In the genomic region with DNA sequence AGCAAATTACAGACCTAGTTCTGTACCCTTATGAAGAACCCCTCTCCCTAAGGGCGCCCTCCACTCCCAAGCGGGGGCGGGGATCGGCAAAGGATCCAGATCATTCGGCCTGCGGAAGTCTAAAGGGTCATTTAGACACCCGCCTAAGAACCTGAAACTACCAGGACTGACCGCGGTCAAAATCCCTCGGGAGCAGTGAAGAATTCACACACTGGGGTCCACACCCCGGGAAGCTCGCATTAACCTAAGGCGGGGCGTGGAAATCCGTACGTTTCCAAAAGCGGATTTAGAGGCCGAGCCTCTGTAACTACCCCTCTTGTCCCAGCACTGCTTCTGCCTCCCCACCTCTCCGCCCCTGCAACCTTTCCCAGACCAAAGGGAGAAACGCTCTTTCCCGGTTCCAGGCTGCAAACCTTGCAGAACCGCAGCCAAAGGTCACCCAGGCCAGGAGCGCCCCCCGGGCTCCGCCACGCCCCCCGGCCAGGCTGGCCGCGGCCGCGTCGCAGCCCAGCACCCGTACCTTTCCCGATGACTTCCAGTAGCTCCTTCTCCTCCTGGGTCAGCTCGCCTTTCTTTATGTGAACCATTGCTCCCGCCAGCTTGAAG, we compare ENCODE assay signal across 8 cellular contexts. TPM values are rescaled to one million over a fixed set of nuclear protein-coding genes. Genes with fewer than 3 reads are reported as not detected.
DNase-seq lines count a peak whose midpoint lies in the region; ATAC-seq and TF ChIP-seq lines count a peak whose summit lies in the region.

No MANE protein-coding gene starts in this region.

- H3K27me3 Mint-ChIP-seq in CD4-positive, CD25-positive, alpha-beta regulatory T cell: no peaks in the 10 kb centered on the region
- H3K27me3 Mint-ChIP-seq in GM23338 (ENCODE audit: insufficient read depth, low read depth, poor library complexity): peaks cover 12% of the 10 kb centered on the region

- peaks cover 30% of the 10 kb centered on the region for H4K20me1 ChIP-seq in GM23338 (replicated peaks; ENCODE audit: insufficient read depth)
- H4K20me1 ChIP-seq in PC-9 (ENCODE audit: insufficient read depth): peaks cover 15% of the 10 kb centered on the region

- H3K36me3 Mint-ChIP-seq in CD4-positive, CD25-positive, alpha-beta regulatory T cell: peaks cover 3% of the 10 kb centered on the region
- no peaks in the 10 kb centered on the region; the same call in 2 of the 3 replicates for H3K36me3 Mint-ChIP-seq in GM23338 (ENCODE audit: low read depth)

- no TSS peak for BruUV-seq in PC-9 (replicated peaks; lab: Mats Ljungman, UMichigan)

- no peaks in the 10 kb centered on the region for H3K9me3 Mint-ChIP-seq in CD4-positive, CD25-positive, alpha-beta regulatory T cell
- H3K9me3 Mint-ChIP-seq in GM23338: no peaks in the 10 kb centered on the region

- no peak for TF ChIP-seq POLR2A in testis (IDR thresholded peaks at IDR 0.05)

- DNase-seq in CD4-positive, CD25-positive, alpha-beta regulatory T cell: no peak
- peak; percentile 65 for DNase-seq in GM23338 (ENCODE audit: low spot score)
- DNase-seq in PC-9: no peak
- peak; percentile 73 for DNase-seq in colonic mucosa
- peak; percentile 48 for DNase-seq in lung (ENCODE audit: low spot score)
- DNase-seq in testis: peak; percentile 44
- DNase-seq in NCI-H446 (lab: John Stamatoyannopoulos, UW): no peak
- no peak for DNase-seq in T1000 (lab: John Stamatoyannopoulos, UW)

- H3K4me2 ChIP-seq in GM23338 (peak overlapping the region; percentile 90), PC-9 (peak overlapping the region; percentile 85)

- H3F3A ChIP-seq in GM23338 (replicated peaks; ENCODE audit: low read depth) (no peaks in the 10 kb centered on the region), PC-9 (ENCODE audit: insufficient read depth, low read depth) (peaks cover 14% of the 10 kb centered on the region; the same call in 1 of the 2 replicates)

- H3K9me2 ChIP-seq in GM23338 (ENCODE audit: insufficient read depth) (no peaks in the 10 kb centered on the region), PC-9 (ENCODE audit: insufficient read depth) (no peaks in the 10 kb centered on the region)

- intact Hi-C loops in PC-9 (cut with micrococcal nuclease; ENCODE audit: unreplicated experiment) (loop anchor here (1.0 to 5.0 kb wide), 9 partner anchors 23 to 652 kb away; partner anchors contain the start of genes AGR2, AHR, CRPPA and TSPAN13), colonic mucosa (cut with DNase I) (no loop called here), testis (cut with DNase I; ENCODE audit: low total_unique reads) (no loop called here)

- peak overlapping the region; percentile 93 to 100 (median 97) for H3K4me3 Mint-ChIP-seq in CD4-positive, CD25-positive, alpha-beta regulatory T cell
- H3K4me3 Mint-ChIP-seq in GM23338: peak overlapping the region; percentile 98

- H3K9ac ChIP-seq in colonic mucosa (ENCODE audit: low read depth in 2 of 2, low read length in 2 of 2): peak overlapping the region; percentile 84 to 88

- 0% methylated on average over 36 of the region's 36 CpGs for WGBS in lung, 2 donors
- WGBS in testis, 2 donors: 0 to 1% methylated on average over 24 to 35 of the region's 36 CpGs

- H3K27ac Mint-ChIP-seq in CD4-positive, CD25-positive, alpha-beta regulatory T cell: peak overlapping the region; percentile 93 to 99 (median 98)
- H3K27ac Mint-ChIP-seq in GM23338: peak overlapping the region; percentile 100; the same call in 1 of the 2 replicates

- POLR2A ChIA-PET in PC-9 (lab: Charles Lee; ENCODE audit: unreplicated experiment): interaction anchor here (0.6 to 2.1 kb wide), 7 partner anchors 23 to 375 kb away, joined by 3 to 19 read pairs (median 4); no protein-coding TSS in a partner anchor

- peaks cover 32 to 70% (median 51%) of the 10 kb centered on the region in 4 donors for H3K4me1 Mint-ChIP-seq in CD4-positive, CD25-positive, alpha-beta regulatory T cell
- peaks cover 39% of the 10 kb centered on the region for H3K4me1 Mint-ChIP-seq in GM23338

- H3K79me2 ChIP-seq in GM23338 (replicated peaks; ENCODE audit: insufficient read depth) (peaks cover 41% of the 10 kb centered on the region), PC-9 (ENCODE audit: low read depth) (peaks cover 72% of the 10 kb centered on the region)

- H3K9me3 ChIP-seq in CD4-positive, CD25-positive, alpha-beta regulatory T cell (ENCODE audit: control insufficient read depth in 2 of 2, low read length in 2 of 2): no peaks in the 10 kb centered on the region
- no peaks in the 10 kb centered on the region for H3K9me3 ChIP-seq in PC-9 (ENCODE audit: insufficient read depth, low read depth)
- H3K9me3 ChIP-seq in colonic mucosa: no peaks in the 10 kb centered on the region
- H3K9me3 ChIP-seq in lung (ENCODE audit: control insufficient read depth in 2 of 2, insufficient read depth in 1 of 2, low read length in 1 of 2): peaks cover 0 to 2% of the 10 kb centered on the region in 2 donors
- H3K9me3 ChIP-seq in testis: no peaks in the 10 kb centered on the region

- H3K4me1 ChIP-seq in CD4-positive, CD25-positive, alpha-beta regulatory T cell (ENCODE audit: control insufficient read depth, insufficient read depth, low read length, poor library complexity, severe bottlenecking): peaks cover 40% of the 10 kb centered on the region
- H3K4me1 ChIP-seq in GM23338 (ENCODE audit: insufficient read depth) (peaks cover 29% of the 10 kb centered on the region), PC-9 (replicated peaks; ENCODE audit: insufficient read depth) (peaks cover 44% of the 10 kb centered on the region), colonic mucosa (peaks cover 9% of the 10 kb centered on the region), lung (ENCODE audit: control insufficient read depth in 2 of 2, insufficient read depth in 2 of 2, low read length in 2 of 2) (peaks cover 3 to 23% of the 10 kb centered on the region in 2 donors), testis (peaks cover 18% of the 10 kb centered on the region)

- no peak for TF ChIP-seq CTCF in GM23338 (conservative IDR thresholded peaks at IDR 0.05; ENCODE audit: low read depth in 2 of 2)
- TF ChIP-seq CTCF in PC-9 (conservative IDR thresholded peaks at IDR 0.05): no peak; the same call in 1 of the 2 replicates
- no peak for TF ChIP-seq CTCF in colonic mucosa (IDR thresholded peaks at IDR 0.05)
- TF ChIP-seq CTCF in lung (IDR thresholded peaks at IDR 0.05; ENCODE audit: control extremely low read depth, extremely low read depth): no peak
- no peak for TF ChIP-seq CTCF in testis (IDR thresholded peaks at IDR 0.05)

- no peaks in the 10 kb centered on the region for H3K27me3 ChIP-seq in CD4-positive, CD25-positive, alpha-beta regulatory T cell (ENCODE audit: control insufficient read depth, insufficient read depth, low read length)
- H3K27me3 ChIP-seq in GM23338 (ENCODE audit: insufficient read depth) (peaks cover 10% of the 10 kb centered on the region), PC-9 (ENCODE audit: insufficient read depth, low read depth) (no peaks in the 10 kb centered on the region), colonic mucosa (no peaks in the 10 kb centered on the region), lung (ENCODE audit: control insufficient read depth, insufficient read depth) (no peaks in the 10 kb centered on the region), testis (no peaks in the 10 kb centered on the region)

- peak overlapping the region; percentile 75 for H3K27ac ChIP-seq in CD4-positive, CD25-positive, alpha-beta regulatory T cell (ENCODE audit: insufficient read depth, low read length, poor library complexity, severe bottlenecking)
- H3K27ac ChIP-seq in GM23338 (ENCODE audit: low read depth): peak overlapping the region; percentile 86; the same call in 1 of the 2 replicates
- H3K27ac ChIP-seq in PC-9: peak overlapping the region; percentile 82
- peak overlapping the region; percentile 91 for H3K27ac ChIP-seq in colonic mucosa
- H3K27ac ChIP-seq in lung (ENCODE audit: low read depth in 1 of 2, low read length in 1 of 2): peak overlapping the region; percentile 91 to 92
- peak overlapping the region; percentile 87 to 93 for H3K27ac ChIP-seq in testis

- CTCF ChIA-PET in PC-9 (lab: Charles Lee): no interaction called here

- H3K36me3 ChIP-seq in CD4-positive, CD25-positive, alpha-beta regulatory T cell (ENCODE audit: control insufficient read depth, insufficient read depth, low read length): no peaks in the 10 kb centered on the region
- H3K36me3 ChIP-seq in GM23338 (ENCODE audit: insufficient read depth) (no peaks in the 10 kb centered on the region), PC-9 (ENCODE audit: low read depth) (peaks cover 15% of the 10 kb centered on the region), colonic mucosa (no peaks in the 10 kb centered on the region), lung (ENCODE audit: control insufficient read depth in 2 of 2, insufficient read depth in 2 of 2, low read length in 2 of 2) (no peaks in the 10 kb centered on the region), testis (ENCODE audit: low read depth, missing control alignments) (no peaks in the 10 kb centered on the region)

- ATAC-seq in CD4-positive, CD25-positive, alpha-beta regulatory T cell (ENCODE audit: low read depth in 2 of 2): peak in 1 of 2 donors; percentile 0
- ATAC-seq in GM23338: peak; percentile 55
- peak; percentile 22 for ATAC-seq in lung (ENCODE audit: insufficient read depth, low FRiP score)

- H2AFZ ChIP-seq in GM23338 (peak overlapping the region; percentile 98), PC-9 (peak overlapping the region; percentile 98)

- H3K4me3 ChIP-seq in CD4-positive, CD25-positive, alpha-beta regulatory T cell (ENCODE audit: low read depth, low read length): peak overlapping the region; percentile 91
- H3K4me3 ChIP-seq in GM23338 (peak overlapping the region; percentile 88), PC-9 (peak overlapping the region; percentile 77), colonic mucosa (peak overlapping the region; percentile 96), lung (peak overlapping the region; percentile 77), testis (peak overlapping the region; percentile 78 to 94)

RNA-seq across cellular contexts. Expression of gene ANKMY2, which starts 0.5 kb away (rescaled TPM):
- 12.1 TPM for total RNA-seq in CD4-positive, CD25-positive, alpha-beta regulatory T cell
- 10 to 100 TPM; 18.0 to 24.2 (median 20.1) TPM for polyA plus RNA-seq in CD4-positive, CD25-positive, alpha-beta regulatory T cell
- 9.2 and 9.5 TPM in 2 replicates for total RNA-seq in GM23338 (2014; rRNA removed; shearing (Covaris generic))
- polyA plus RNA-seq in GM23338 (2016; fragmentation: Nextera tagmentation; extraction: Ambion mirVana): 3.1 and 4.4 TPM in 2 replicates
- total RNA-seq in PC-9 (2021): 22.9 and 30.7 TPM in 2 replicates
- 10 to 100 TPM; 17.8 to 31.4 TPM for total RNA-seq in colonic mucosa
- 10 to 100 TPM; 13.5 to 26.2 TPM for total RNA-seq in lung
- polyA plus RNA-seq in lung: 1 to 10 TPM; 4.9 to 6.0 TPM
- total RNA-seq in testis: 10 to 100 TPM; 13.4 to 17.0 TPM
- 17.5 TPM for polyA plus RNA-seq in testis (ENCODE audit: insufficient read depth, low read depth, low replicate concordance)

RNA-seq across cellular contexts. Expression of gene BZW2, which starts 0.9 kb away (rescaled TPM):
- 24.2 TPM for total RNA-seq in CD4-positive, CD25-positive, alpha-beta regulatory T cell
- 10 to 100 TPM; 40.8 to 54.4 (median 49.8) TPM for polyA plus RNA-seq in CD4-positive, CD25-positive, alpha-beta regulatory T cell
- 95.3 and 108 TPM in 2 replicates for total RNA-seq in GM23338 (2014; rRNA removed; shearing (Covaris generic))
- polyA plus RNA-seq in GM23338 (2016; fragmentation: Nextera tagmentation; extraction: Ambion mirVana) (83.9 and 88.8 TPM in 2 replicates), lung (10 to 100 TPM; 32.4 to 53.7 TPM), testis (ENCODE audit: insufficient read depth, low read depth, low replicate concordance) (23.2 TPM)
- total RNA-seq in PC-9 (2021) (93.7 and 102 TPM in 2 replicates), colonic mucosa (10 to 100 TPM; 56.1 to 73.8 TPM), lung (10 to 100 TPM; 44.3 to 47.9 TPM), testis (10 to 100 TPM; 25.8 to 36.5 TPM)

Comparison
In these comparisons a context has a peak if more than half of its experiments do, and no peak if none do; other contexts are left out.
1. DNase-seq: peak in GM23338 (single experiment), colonic mucosa (single experiment), lung (single experiment) and testis (single experiment); none in CD4-positive, CD25-positive, alpha-beta regulatory T cell (0 of 3), PC-9 (0 of 2), NCI-H446 (0 of 2) and T1000 (single experiment).
2. Peak in every context shown above with its lines, with median percentiles within 50 percentile points of each other: H3K27ac ChIP-seq and H3K4me3 ChIP-seq.